In genomic region chr10:6530211-6530840, GRCh38 we compare ENCODE assay signal across 1 cellular context.
TF ChIP-seq lines count a peak whose summit lies in the region.

No MANE protein-coding gene starts in this region.

TF ChIP-seq in HepG2, 621 proteins besides CTCF, POLR2A, EP300 and RAD21 (continued from another document):
- no peak for TF ChIP-seq ZNF10 (CRISPR knock-in tag; IDR thresholded peaks at IDR 0.05; ENCODE audit: borderline replicate concordance, low read depth)
- TF ChIP-seq PHF21A (CRISPR knock-in tag; IDR thresholded peaks at IDR 0.05): no peak
- no peak for TF ChIP-seq ZNF687 (CRISPR knock-in tag; IDR thresholded peaks at IDR 0.05)
- TF ChIP-seq, protein P1, sequence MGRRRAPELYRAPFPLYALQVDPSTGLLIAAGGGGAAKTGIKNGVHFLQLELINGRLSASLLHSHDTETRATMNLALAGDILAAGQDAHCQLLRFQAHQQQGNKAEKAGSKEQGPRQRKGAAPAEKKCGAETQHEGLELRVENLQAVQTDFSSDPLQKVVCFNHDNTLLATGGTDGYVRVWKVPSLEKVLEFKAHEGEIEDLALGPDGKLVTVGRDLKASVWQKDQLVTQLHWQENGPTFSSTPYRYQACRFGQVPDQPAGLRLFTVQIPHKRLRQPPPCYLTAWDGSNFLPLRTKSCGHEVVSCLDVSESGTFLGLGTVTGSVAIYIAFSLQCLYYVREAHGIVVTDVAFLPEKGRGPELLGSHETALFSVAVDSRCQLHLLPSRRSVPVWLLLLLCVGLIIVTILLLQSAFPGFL (CRISPR knock-in tag; IDR thresholded peaks at IDR 0.05): no peak
- no peak for TF ChIP-seq ZNF460 (CRISPR knock-in tag; IDR thresholded peaks at IDR 0.05; ENCODE audit: borderline replicate concordance)
